ENCODE assay signal across 8 cellular contexts in genomic region chr20:21303872-21304586, GRCh38. TPM values are rescaled to one million over a fixed set of nuclear protein-coding genes. Genes with fewer than 3 reads are reported as not detected.
DNase-seq lines count a peak whose midpoint lies in the region; ATAC-seq and TF ChIP-seq lines count a peak whose summit lies in the region.

No MANE protein-coding gene starts in this region.

- WGBS in right cardiac atrium, result 2% methylated on average over 18 of the region's 18 CpGs

- no peaks in the 10 kb centered on the region for H3K27me3 Mint-ChIP-seq in activated CD8-positive, alpha-beta T cell treated with anti-CD3 and anti-CD28 coated beads for 36 hours

- peak; percentile 77 for DNase-seq in NCI-H748 treated with DMSO at 0.1 percent for 48 hours (lab: John Stamatoyannopoulos, UW)
- no peak for DNase-seq in NCI-H748 (lab: John Stamatoyannopoulos, UW; ENCODE audit: unreplicated experiment)
- no peak for DNase-seq in activated CD8-positive, alpha-beta T cell treated with anti-CD3 and anti-CD28 coated beads for 36 hours
- no peak for DNase-seq in right cardiac atrium
- no peak for DNase-seq in stimulated activated CD4-positive, alpha-beta T cell treated with anti-CD3 and anti-CD28 coated beads, Interleukin-1b, Interleukin-23, amount 100 ng/mL, for 48 hours

- CTCF ChIA-PET in activated CD8-positive, alpha-beta T cell treated with anti-CD3 and anti-CD28 coated beads for 36 hours (lab: Charles Lee), result interaction anchor here (1.0 to 1.7 kb wide), 4 partner anchors 68 to 202 kb away, joined by 3 to 9 read pairs (median 6); no protein-coding TSS in a partner anchor

- H3K36me3 ChIP-seq in skeletal muscle tissue (ENCODE audit: control insufficient read depth in 3 of 3, insufficient read depth in 3 of 3, low read length in 3 of 3), result peaks cover 0 to 2% (median 0%) of the 10 kb centered on the region in 3 donors

- peaks cover 30% of the 10 kb centered on the region for H3K4me1 Mint-ChIP-seq in activated CD8-positive, alpha-beta T cell treated with anti-CD3 and anti-CD28 coated beads for 36 hours (ENCODE audit: low read depth)

- peak overlapping the region; percentile 98 for H3K27ac Mint-ChIP-seq in activated CD8-positive, alpha-beta T cell treated with anti-CD3 and anti-CD28 coated beads for 36 hours

- H3K4me1 ChIP-seq in right cardiac atrium (ENCODE audit: control insufficient read depth, insufficient read depth, low read length), result no peaks in the 10 kb centered on the region
- H3K4me1 ChIP-seq in skeletal muscle tissue (ENCODE audit: control insufficient read depth in 3 of 3, insufficient read depth in 3 of 3, low read length in 3 of 3), result peaks cover 2 to 30% (median 15%) of the 10 kb centered on the region in 3 donors

- H3K9me3 ChIP-seq in right cardiac atrium (ENCODE audit: control insufficient read depth, low read length), result no peaks in the 10 kb centered on the region
- no peaks in the 10 kb centered on the region for H3K9me3 ChIP-seq in skeletal muscle tissue (ENCODE audit: control insufficient read depth in 3 of 3, low read length in 3 of 3)

- H3K4me3 ChIP-seq in right cardiac atrium (ENCODE audit: low read length), result peak overlapping the region; percentile 87
- H3K4me3 ChIP-seq in skeletal muscle tissue (ENCODE audit: low read length in 3 of 3), result peak overlapping the region; percentile 75 to 100 (median 84)

- POLR2A ChIA-PET in activated CD8-positive, alpha-beta T cell treated with anti-CD3 and anti-CD28 coated beads for 36 hours (lab: Charles Lee), result interaction anchor here (0.8 to 1.9 kb wide), 4 partner anchors 8 to 174 kb away, joined by 3 to 9 read pairs (median 6); no protein-coding TSS in a partner anchor

- H3K9me3 Mint-ChIP-seq in activated CD8-positive, alpha-beta T cell treated with anti-CD3 and anti-CD28 coated beads for 36 hours, result no peaks in the 10 kb centered on the region

- H3K9ac ChIP-seq in skeletal muscle tissue (ENCODE audit: low read depth in 1 of 3, low read length in 3 of 3), result peak overlapping the region; percentile 86 to 97 (median 96)

- no peaks in the 10 kb centered on the region for H3K27me3 ChIP-seq in right cardiac atrium (ENCODE audit: control insufficient read depth, insufficient read depth)
- peaks cover 0 to under 1% (median 0%) of the 10 kb centered on the region in 3 donors for H3K27me3 ChIP-seq in skeletal muscle tissue (ENCODE audit: control insufficient read depth in 3 of 3, insufficient read depth in 3 of 3, low read length in 3 of 3)

- peaks cover 24% of the 10 kb centered on the region for H3K36me3 Mint-ChIP-seq in activated CD8-positive, alpha-beta T cell treated with anti-CD3 and anti-CD28 coated beads for 36 hours (ENCODE audit: low read depth)

- ATAC-seq in HG03066 (IDR thresholded peaks at IDR 0.05; ENCODE audit: low read depth, unreplicated experiment) (peak; percentile 3), right cardiac atrium (peak in 1 of 2 donors; percentile 7), HG03520 (IDR thresholded peaks at IDR 0.05; ENCODE audit: unreplicated experiment) (no peak)
- peak; percentile 8 for ATAC-seq in activated CD8-positive, alpha-beta T cell treated with anti-CD3 and anti-CD28 coated beads for 36 hours

- intact Hi-C loops in activated CD8-positive, alpha-beta T cell treated with anti-CD3 and anti-CD28 coated beads for 36 hours (cut with micrococcal nuclease), result no loop called here
- intact Hi-C loops in right cardiac atrium (cut with DNase I), result no loop called here

- peak overlapping the region; percentile 96 for H3K4me3 Mint-ChIP-seq in activated CD8-positive, alpha-beta T cell treated with anti-CD3 and anti-CD28 coated beads for 36 hours

- TF ChIP-seq CTCF in activated CD8-positive, alpha-beta T cell treated with anti-CD3 and anti-CD28 coated beads for 36 hours (IDR thresholded peaks at IDR 0.05), result no peak

- H3K27ac ChIP-seq in right cardiac atrium (ENCODE audit: low read length), result peak overlapping the region; percentile 88
- H3K27ac ChIP-seq in skeletal muscle tissue (ENCODE audit: low read depth, low read length), result peak overlapping the region; percentile 97

RNA-seq across cellular contexts. Expression of gene XRN2, which starts 0.9 kb away (rescaled TPM):
- total RNA-seq in activated CD8-positive, alpha-beta T cell treated with anti-CD3 and anti-CD28 coated beads for 36 hours, result 10 to 100 TPM; 71.3 to 72.6 TPM
- total RNA-seq in right cardiac atrium (10 to 100 TPM; 32.0 to 34.7 (median 33.8) TPM), skeletal muscle tissue (53.8 TPM)
- polyA plus RNA-seq in right cardiac atrium, result 13.2 TPM
